Comparison of ENCODE assay signal across 26 cellular contexts in genomic region chr2:9276074-9276473, GRCh38.
"Had no signal": no experiment of that assay in that cellular context is flagged by ENCODE, and none has a peak within 500 bp of the region (broad histone marks: within the 10 kb centered on the region; RNA-seq: fewer than 3 reads in every experiment).

No MANE protein-coding gene starts in this region.

- H3K36me3 ChIP-seq: adrenal gland, pancreas, thyroid gland had no signal

- H3K4me1 ChIP-seq: pancreas had no signal

- H3K4me1 Mint-ChIP-seq: activated naive CD8-positive, alpha-beta T cell treated with anti-CD3 and anti-CD28 coated beads for 36 hours; naive B cell had no signal

- H3K4me3 Mint-ChIP-seq: activated naive CD8-positive, alpha-beta T cell treated with anti-CD3 and anti-CD28 coated beads for 36 hours; mesothelial cell of epicardium; naive B cell; nephron progenitor cell; stimulated activated naive B cell treated with anti-CD40 and anti-IgM and Interleukin-4, amounts not matched to agents 10 μg/mL and 1 μg/mL and 100 μg/mL, for 72 hours; T-helper 1 cell treated with Interleukin-12 subunit alpha and Interleukin-12 subunit beta and Interleukin-4 antibody, amounts not matched to agents 30 μg/mL and 1 μg/mL, for 36 hours had no signal

- H3K27me3 Mint-ChIP-seq: naive B cell; stimulated activated naive B cell treated with anti-CD40 and anti-IgM and Interleukin-4, amounts not matched to agents 10 μg/mL and 1 μg/mL and 100 μg/mL, for 72 hours had no signal

- H3K27ac ChIP-seq: adrenal gland, brain microvascular endothelial cell, pancreas, psoas muscle, sigmoid colon, stomach, thyroid gland, VCaP had no signal

- H3K9me3 Mint-ChIP-seq: activated naive CD8-positive, alpha-beta T cell treated with anti-CD3 and anti-CD28 coated beads for 36 hours; stimulated activated naive B cell treated with anti-CD40 and anti-IgM and Interleukin-4, amounts not matched to agents 10 μg/mL and 1 μg/mL and 100 μg/mL, for 72 hours; T-helper 1 cell treated with Interleukin-12 subunit alpha and Interleukin-12 subunit beta and Interleukin-4 antibody, amounts not matched to agents 30 μg/mL and 1 μg/mL, for 36 hours had no signal

- H3K9me3 ChIP-seq: adrenal gland, ascending aorta, pancreas, psoas muscle, sigmoid colon, stomach, thyroid gland had no signal

- DNase-seq: activated CD4-positive, alpha-beta T cell treated with anti-CD3 and anti-CD28 coated beads for 4 hours; activated CD4-positive, alpha-beta T cell treated with anti-CD3 and anti-CD28 coated beads, Interleukin-2, amount 50 U/mL, for 4 hours; activated effector memory CD4-positive, alpha-beta T cell treated with Interleukin-2 at 50 U/mL for 16 hours; activated naive CD4-positive, alpha-beta T cell treated with Interleukin-2 at 50 U/mL for 16 hours; activated naive CD8-positive, alpha-beta T cell treated with anti-CD3 and anti-CD28 coated beads for 36 hours; adrenal gland; brain microvascular endothelial cell; foreskin fibroblast; mammary epithelial cell; naive B cell; nephron progenitor cell; pancreas; psoas muscle; sigmoid colon; small intestine; stimulated activated CD4-positive, alpha-beta T cell treated with anti-CD3 and anti-CD28 coated beads, Interleukin-1b, Interleukin-23, amount 100 ng/mL, for 48 hours; stimulated activated naive B cell treated with anti-CD40 and anti-IgM and Interleukin-4, amounts not matched to agents 10 μg/mL and 1 μg/mL and 100 μg/mL, for 72 hours; stomach; SW 1271; T-helper 9 cell; thyroid gland had no signal

- H3K27me3 ChIP-seq: adrenal gland, ascending aorta, brain microvascular endothelial cell, pancreas, sigmoid colon, stomach, thyroid gland had no signal

- H3K27ac Mint-ChIP-seq: activated naive CD8-positive, alpha-beta T cell treated with anti-CD3 and anti-CD28 coated beads for 36 hours; mesothelial cell of epicardium; stimulated activated naive B cell treated with anti-CD40 and anti-IgM and Interleukin-4, amounts not matched to agents 10 μg/mL and 1 μg/mL and 100 μg/mL, for 72 hours; T-helper 1 cell treated with Interleukin-12 subunit alpha and Interleukin-12 subunit beta and Interleukin-4 antibody, amounts not matched to agents 30 μg/mL and 1 μg/mL, for 36 hours had no signal

- H3K4me3 ChIP-seq: adrenal gland, ascending aorta, pancreas, psoas muscle, sigmoid colon, stomach, thyroid gland had no signal

- ATAC-seq: esophagus mucosa; pancreas; psoas muscle; stimulated activated naive B cell treated with anti-CD40 and anti-IgM and Interleukin-4, amounts not matched to agents 10 μg/mL and 1 μg/mL and 100 μg/mL, for 72 hours had no signal

- H3K36me3 Mint-ChIP-seq: activated naive CD8-positive, alpha-beta T cell treated with anti-CD3 and anti-CD28 coated beads for 36 hours; naive B cell; stimulated activated naive B cell treated with anti-CD40 and anti-IgM and Interleukin-4, amounts not matched to agents 10 μg/mL and 1 μg/mL and 100 μg/mL, for 72 hours had no signal
